ENCODE assay signal across 8 cellular contexts in genomic region chr2:30232027-30232800, GRCh38. TPM values are rescaled to one million over a fixed set of nuclear protein-coding genes. Genes with fewer than 3 reads are reported as not detected.
DNase-seq lines count a peak whose midpoint lies in the region; ATAC-seq, FAIRE-seq and TF ChIP-seq lines count a peak whose summit lies in the region.

No MANE protein-coding gene starts in this region.

- peaks cover 0 to 26% of the 10 kb centered on the region in 2 experiments; a peak in 1 of 3 replicates for H3K36me3 ChIP-seq in HEK293 (ENCODE audit: control insufficient read depth in 2 of 2, insufficient read depth in 1 of 2, low read length in 2 of 2)
- peaks cover 0 to 3% (median under 1%) of the 10 kb centered on the region in 4 experiments; a peak in 1 of 8 replicates for H3K36me3 ChIP-seq in H1 (ENCODE audit: control insufficient read depth in 2 of 4, insufficient read depth in 4 of 4, low read length in 3 of 4)
- no peaks in the 10 kb centered on the region for H3K36me3 ChIP-seq in mucosa of descending colon (ENCODE audit: low read depth)

- H2BK15ac ChIP-seq in H1 (ENCODE audit: low read length): no peak overlapping the region

- peaks cover 0 to 4% of the 10 kb centered on the region in 2 experiments for H4K20me1 ChIP-seq in H1 (replicated peaks in 1 of 2; ENCODE audit: control insufficient read depth in 1 of 2, insufficient read depth in 2 of 2, low read length in 2 of 2)

- H3K56ac ChIP-seq in H1 (replicated peaks; ENCODE audit: insufficient read length, low read depth, low read length): no peak overlapping the region

- peaks cover 19% of the 10 kb centered on the region for H3K23me2 ChIP-seq in H1 (ENCODE audit: low read depth, low read length)

- H3K23ac ChIP-seq in H1 (ENCODE audit: insufficient read length): no peak overlapping the region

- no peak overlapping the region for H4K91ac ChIP-seq in H1 (replicated peaks; ENCODE audit: insufficient read length, low read length)

- H3K4me3 ChIP-seq in HEK293 (ENCODE audit: low read depth, low read length) (peak overlapping the region; percentile 76), H1 (ENCODE audit: extremely low read depth in 1 of 4, insufficient read depth in 2 of 4, low read depth in 3 of 4, low read length in 4 of 4) (peak overlapping the region; percentile 67 to 81 (median 70)), mucosa of descending colon (peak overlapping the region; percentile 18)

- DNase-seq in GM10266 (ENCODE audit: extremely low spot score): peak; percentile 87
- DNase-seq in NCI-H1694 (lab: John Stamatoyannopoulos, UW): peak; percentile 65
- DNase-seq in activated CD4-positive, alpha-beta T cell treated with anti-CD3 and anti-CD28 coated beads, Interleukin-2, amount 50 U/mL, for 48 hours: peak; percentile 62 to 68
- DNase-seq in H1 (ENCODE audit: low read depth in 1 of 2, low spot score in 2 of 2): peak in 1 of 2 experiments; percentile 82
- peak; percentile 40 to 87 (median 71) for DNase-seq in mucosa of descending colon
- DNase-seq in stimulated activated naive CD8-positive, alpha-beta T cell treated with anti-CD3 and anti-CD28 coated beads, Interleukin-15, Interleukin-2, amounts not matched to agents 100 U/mL and 50 U/mL, for 24 hours: peak; percentile 78
- DNase-seq in NCI-H774 (lab: John Stamatoyannopoulos, UW): no peak

- H3K4me2 ChIP-seq in H1 (ENCODE audit: insufficient read depth in 1 of 2, low read depth in 2 of 2, low read length in 2 of 2): peak overlapping the region; percentile 96 to 98

- H2BK20ac ChIP-seq in H1 (ENCODE audit: low read length): no peak overlapping the region

- H3K79me2 ChIP-seq in H1 (ENCODE audit: control insufficient read depth in 1 of 2, insufficient read depth in 2 of 2, low read length in 2 of 2): no peaks in the 10 kb centered on the region; a peak in 1 of 4 replicates

- H2BK5ac ChIP-seq in H1 (ENCODE audit: low read depth, low read length): no peak overlapping the region; the same call in 1 of the 2 replicates

- no peak for TF ChIP-seq EP300 in H1 (IDR thresholded peaks at IDR 0.05; ENCODE audit: borderline replicate concordance in 1 of 2, low read depth in 2 of 2, low read length in 2 of 2)

- TF ChIP-seq RAD21 in H1 (IDR thresholded peaks at IDR 0.05 in 1 of 2, conservative IDR thresholded peaks at IDR 0.05 in 1 of 2; ENCODE audit: low read depth in 2 of 2, low read length in 2 of 2): 0 out of 4 replicates have a peak, but pooled peaks of 1 of the 2 experiments have one; percentile 0

- peaks cover 3 to 25% (median 20%) of the 10 kb centered on the region in 4 experiments for H3K27me3 ChIP-seq in H1 (replicated peaks in 1 of 4; ENCODE audit: control insufficient read depth in 3 of 4, extremely low read depth in 1 of 4, insufficient read depth in 3 of 4, low read length in 3 of 4)

- peak in 1 of 2 experiments; percentile 58; a peak in 2 of 3 replicates for TF ChIP-seq POLR2A in H1 (IDR thresholded peaks at IDR 0.05; ENCODE audit: control extremely low read depth in 1 of 2, low read depth in 2 of 2, low read length in 2 of 2)

- H4K5ac ChIP-seq in H1 (ENCODE audit: insufficient read length, low read depth, low read length): no peak overlapping the region

- H2AFZ ChIP-seq in H1 (ENCODE audit: low read length): peak overlapping the region; percentile 17; the same call in 1 of the 2 replicates

- H2BK120ac ChIP-seq in H1 (replicated peaks; ENCODE audit: low read depth, low read length): no peak overlapping the region

- intact Hi-C loops in mucosa of descending colon (cut with DNase I, micrococcal nuclease): no loop called here

- H3K14ac ChIP-seq in H1 (ENCODE audit: insufficient read length): no peak overlapping the region

- ATAC-seq in mucosa of descending colon: peak; percentile 50
- ATAC-seq in stimulated activated naive CD8-positive, alpha-beta T cell treated with anti-CD3 and anti-CD28 coated beads, Interleukin-15, Interleukin-2, amounts not matched to agents 100 U/mL and 50 U/mL, for 24 hours: peak; percentile 15

- peak overlapping the region; percentile 76 for H3K27ac ChIP-seq in HEK293 (ENCODE audit: extremely low read depth, low read depth, low read length)
- 0 out of 2 replicates have a peak overlapping the region, but pooled peaks have one; percentile 7 for H3K27ac ChIP-seq in H1 (ENCODE audit: low read depth, low read length)

- TF ChIP-seq CTCF in GM10266 (IDR thresholded peaks at IDR 0.05; ENCODE audit: control insufficient read depth, insufficient read depth, low read depth, missing control alignments) (no peak), HEK293 (tag by site-specific recombination; IDR thresholded peaks at IDR 0.05) (no peak), H1 (IDR thresholded peaks at IDR 0.05; ENCODE audit: control extremely low read depth in 1 of 3, insufficient read depth in 1 of 3, low read depth in 1 of 3, low read length in 3 of 3) (no peak), mucosa of descending colon (IDR thresholded peaks at IDR 0.05) (no peak)

- H3K18ac ChIP-seq in H1 (ENCODE audit: extremely low read depth, low read length): peak overlapping the region; percentile 51

- H3K9me3 ChIP-seq in HEK293 (ENCODE audit: control insufficient read depth, insufficient read depth, low read depth, low read length): no peaks in the 10 kb centered on the region
- H3K9me3 ChIP-seq in H1 (ENCODE audit: insufficient read depth in 2 of 2, low read depth in 1 of 2, low read length in 1 of 2): no peaks in the 10 kb centered on the region
- no peaks in the 10 kb centered on the region for H3K9me3 ChIP-seq in mucosa of descending colon

- CTCF ChIA-PET in HEK293 (lab: Yijun Ruan, JAX): interaction anchor here (0.6 to 7.3 kb wide), 8 partner anchors 9 to 479 kb away, joined by 3 to 35 read pairs (median 4); no protein-coding TSS in a partner anchor
- CTCF ChIA-PET in H1 (lab: Charles Lee; ENCODE audit: partially characterized antibody): interaction anchor here (0.6 to 2.3 kb wide), 8 partner anchors 8 to 480 kb away, joined by 3 to 11 read pairs (median 4); no protein-coding TSS in a partner anchor

- H2BK12ac ChIP-seq in H1 (ENCODE audit: low read depth, low read length): no peak overlapping the region

- H3K79me1 ChIP-seq in H1 (ENCODE audit: low read depth, low read length): no peaks in the 10 kb centered on the region

- peak overlapping the region in 3 of 4 experiments; percentile 69 to 80 (median 73); a peak in 6 of 7 replicates for H3K9ac ChIP-seq in H1 (replicated peaks in 1 of 4; ENCODE audit: extremely low read depth in 1 of 4, low read depth in 3 of 4, low read length in 3 of 4)

- no peak for FAIRE-seq in H1 (lab: Jason Lieb, UNC)

- H3K4me1 ChIP-seq in HEK293 (ENCODE audit: control insufficient read depth, insufficient read depth, low read length) (peaks cover 8% of the 10 kb centered on the region), H1 (replicated peaks in 1 of 4; ENCODE audit: control insufficient read depth in 3 of 4, insufficient read depth in 4 of 4, low read length in 3 of 4) (peaks cover 0 to 9% (median 5%) of the 10 kb centered on the region in 4 experiments; a peak in 4 of 7 replicates), mucosa of descending colon (ENCODE audit: low read depth) (peaks cover 7% of the 10 kb centered on the region)

- POLR2A ChIA-PET in HEK293 (lab: Yijun Ruan, JAX) (interaction anchor here (0.6 to 2.4 kb wide), 43 partner anchors 8 to 479 kb away, joined by 3 to 19 read pairs (median 4); partner anchors contain the start of gene YPEL5), H1 (lab: Charles Lee; ENCODE audit: partially characterized antibody) (interaction anchor here (0.8 to 4.4 kb wide), 20 partner anchors 9 to 1086 kb away, joined by 3 to 15 read pairs (median 4); partner anchors contain the start of genes LCLAT1 and YPEL5)

- 2% methylated on average over 37 of the region's 67 CpGs; no CpG with 5 or more reads in 1 of the 2 experiments for WGBS in H1 (ENCODE audit: extremely low coverage in 1 of 2, insufficient coverage in 1 of 2, insufficient read length in 1 of 2, insufficient replicate concordance in 2 of 2, low coverage in 1 of 2, low lambda C conversion rate in 2 of 2, missing lambda C conversion rate in 1 of 2), 2 experiments

- H4K8ac ChIP-seq in H1 (ENCODE audit: extremely low read depth, insufficient read depth, low read length): no peak overlapping the region; the same call in 1 of the 2 replicates

- H3K4ac ChIP-seq in H1 (replicated peaks; ENCODE audit: insufficient read length, low read depth, low read length): no peak overlapping the region

- no peak overlapping the region for H2AK5ac ChIP-seq in H1 (ENCODE audit: low read depth, low read length)

TF ChIP-seq in HEK293, 187 proteins besides CTCF, POLR2A, EP300 and RAD21 (continues in another document):
- TF ChIP-seq ZBTB48 (tag by site-specific recombination; IDR thresholded peaks at IDR 0.05): peak; percentile 54
- TF ChIP-seq SP7 (tag by site-specific recombination; IDR thresholded peaks at IDR 0.05): no peak
- 0 out of 2 replicates have a peak, but pooled peaks have one; percentile 12 for TF ChIP-seq ZFHX2 (tag by site-specific recombination; conservative IDR thresholded peaks at IDR 0.05)

RNA-seq across cellular contexts. Expression of gene LBH, which starts 0.9 kb away (rescaled TPM):
- 24.6 and 25.7 TPM in 2 replicates for total RNA-seq in H1 (2021; fragmentation: NEBNext Ultra II Directional; extraction: Animal tissue kit (Norgen Biotek cat#: 25700))
- 31.4 and 34.5 TPM in 2 replicates for polyA plus RNA-seq in H1 (2011; rRNA removed)
- polyA plus RNA-seq in H1 (2011; cell fraction: cytosol; rRNA removed): 26.7 TPM
- polyA plus RNA-seq in H1 (2011; cell fraction: nucleus; rRNA removed): 19.9 TPM
- 17.6 to 23.3 TPM (median 20.0 TPM) in 4 replicates for polyA plus RNA-seq in H1 (2012, experiment 1 of 2)
- 20.6 TPM for polyA plus RNA-seq in H1 (2012, experiment 2 of 2)
- 11.9 TPM for polyA plus RNA-seq in H1 (2013, experiment 1 of 2)
- polyA plus RNA-seq in H1 (2013, experiment 2 of 2): 12.4 TPM
- polyA minus RNA-seq in H1 (2011; rRNA and poly(A)+ RNA removed): 33.0 and 35.0 TPM in 2 replicates
- polyA minus RNA-seq in H1 (2011; cell fraction: cytosol; rRNA and poly(A)+ RNA removed): 33.3 TPM
- polyA minus RNA-seq in H1 (2011; cell fraction: nucleus; rRNA and poly(A)+ RNA removed): 45.6 TPM
- 10 to 100 TPM in 2 of 3 donors, 1 to 10 TPM in 1; 7.2 to 12.8 (median 12.4) TPM for total RNA-seq in mucosa of descending colon

Comparison
In these comparisons a context has a peak if more than half of its experiments do, and no peak if none do; other contexts are left out.
1. H3K4me3 ChIP-seq: peak in every context shown above with its lines; median percentile 76 in HEK293; 70 in H1; 18 in mucosa of descending colon.